In genomic region chr11:62575837-62576236, GRCh38 we compare ENCODE assay signal across 11 cellular contexts. TPM values are rescaled to one million over a fixed set of nuclear protein-coding genes. Genes with fewer than 3 reads are reported as not detected.
DNase-seq lines count a peak whose midpoint lies in the region; ATAC-seq and TF ChIP-seq lines count a peak whose summit lies in the region.
"Had no signal": no experiment of that assay in that cellular context is flagged by ENCODE, and none has a peak within 500 bp of the region (broad histone marks: within the 10 kb centered on the region; RNA-seq: fewer than 3 reads in every experiment).

No MANE protein-coding gene starts in this region.

- WGBS in stomach, 5 donors: 81 to 92% (median 84%) methylated on average over 14 of the region's 14 CpGs

- intact Hi-C loops in left lung (cut with DNase I) (no loop called here), stomach (cut with DNase I; ENCODE audit: low total_unique reads) (no loop called here)

- H3K9me3 Mint-ChIP-seq in T-helper 2 cell treated with Interferon-gamma antibody and Interleukin-4, amounts not matched to agents 5 μg/mL and 100 μg/mL, for 36 hours: no peaks in the 10 kb centered on the region
- H3K9me3 Mint-ChIP-seq in activated naive CD4-positive, alpha-beta T cell treated with anti-CD3 and anti-CD28 coated beads, Interleukin-2, amount 50 U/mL, for 72 hours: no peaks in the 10 kb centered on the region

- peak overlapping the region in 1 of 2 donors; percentile 68 for H3K4me3 ChIP-seq in left lung
- H3K4me3 ChIP-seq in stomach: peak overlapping the region in 2 of 4 donors; percentile 79 to 98
- H3K4me3 ChIP-seq: mucosa of descending colon had no signal

- TF ChIP-seq EP300 in stomach (IDR thresholded peaks at IDR 0.05): no peak

- H3K9me3 ChIP-seq in left lung (no peaks in the 10 kb centered on the region), stomach (no peaks in the 10 kb centered on the region)
- H3K9me3 ChIP-seq: mucosa of descending colon had no signal

- H3K4me1 ChIP-seq in left lung: peaks cover 18 to 56% of the 10 kb centered on the region in 2 donors
- peaks cover 26 to 54% (median 49%) of the 10 kb centered on the region in 4 donors for H3K4me1 ChIP-seq in stomach

- H3K27ac ChIP-seq in left lung: peak overlapping the region; percentile 88 to 95
- H3K27ac ChIP-seq in stomach: peak overlapping the region in 4 of 5 donors; percentile 91 to 95 (median 94)

- H3K27ac Mint-ChIP-seq in T-helper 2 cell treated with Interferon-gamma antibody and Interleukin-4, amounts not matched to agents 5 μg/mL and 100 μg/mL, for 36 hours: peak overlapping the region; percentile 81
- peak overlapping the region; percentile 99 to 100 for H3K27ac Mint-ChIP-seq in activated naive CD4-positive, alpha-beta T cell treated with anti-CD3 and anti-CD28 coated beads, Interleukin-2, amount 50 U/mL, for 72 hours

- ATAC-seq in activated naive CD4-positive, alpha-beta T cell treated with anti-CD3 and anti-CD28 coated beads, Interleukin-2, amount 50 U/mL, for 72 hours: no peak
- ATAC-seq in left lung (no peak), HG03460 (IDR thresholded peaks at IDR 0.05; ENCODE audit: unreplicated experiment) (no peak)

- no peak for TF ChIP-seq CTCF in left lung (IDR thresholded peaks at IDR 0.05)
- no peak for TF ChIP-seq CTCF in stomach (IDR thresholded peaks at IDR 0.05)

- no peak for TF ChIP-seq POLR2A in stomach (IDR thresholded peaks at IDR 0.05)

- no peaks in the 10 kb centered on the region for H3K27me3 Mint-ChIP-seq in T-helper 2 cell treated with Interferon-gamma antibody and Interleukin-4, amounts not matched to agents 5 μg/mL and 100 μg/mL, for 36 hours (ENCODE audit: low read depth)

- peaks cover 48% of the 10 kb centered on the region for H3K36me3 Mint-ChIP-seq in T-helper 2 cell treated with Interferon-gamma antibody and Interleukin-4, amounts not matched to agents 5 μg/mL and 100 μg/mL, for 36 hours (ENCODE audit: low read depth)
- H3K36me3 Mint-ChIP-seq in activated naive CD4-positive, alpha-beta T cell treated with anti-CD3 and anti-CD28 coated beads, Interleukin-2, amount 50 U/mL, for 72 hours: peaks cover 40 to 48% of the 10 kb centered on the region in 2 donors

- H3K36me3 ChIP-seq in left lung: peaks cover 5 to 64% of the 10 kb centered on the region in 2 donors
- peaks cover 26 to 69% (median 68%) of the 10 kb centered on the region in 4 donors for H3K36me3 ChIP-seq in stomach

- peaks cover 34% of the 10 kb centered on the region for H3K4me1 Mint-ChIP-seq in T-helper 2 cell treated with Interferon-gamma antibody and Interleukin-4, amounts not matched to agents 5 μg/mL and 100 μg/mL, for 36 hours (ENCODE audit: low read depth)

- H3K4me3 Mint-ChIP-seq in T-helper 2 cell treated with Interferon-gamma antibody and Interleukin-4, amounts not matched to agents 5 μg/mL and 100 μg/mL, for 36 hours: peak overlapping the region; percentile 76

- H3K27me3 ChIP-seq in left lung (no peaks in the 10 kb centered on the region), stomach (no peaks in the 10 kb centered on the region)

- no peak for DNase-seq in T-helper 2 cell treated with Interferon-gamma antibody and Interleukin-4, amounts not matched to agents 5 μg/mL and 100 μg/mL, for 36 hours (ENCODE audit: low spot score)
- DNase-seq in T-helper 2 cell (no peak), left lung (no peak), stomach (no peak), cerebellar nuclear complex (lab: John Stamatoyannopoulos, UW) (no peak), NCI-H774 (lab: John Stamatoyannopoulos, UW) (no peak)
- DNase-seq in activated naive CD4-positive, alpha-beta T cell treated with anti-CD3 and anti-CD28 coated beads, Interleukin-2, amount 50 U/mL, for 72 hours (ENCODE audit: low spot score in 2 of 2): no peak
- DNase-seq: activated CD8-positive, alpha-beta memory T cell treated with anti-CD3 and anti-CD28 coated beads, Interleukin-2, amount 50 U/mL, for 4 hours; NCI-H1436 treated with DMSO at 0.1 percent for 48 hours had no signal

RNA-seq across cellular contexts. Expression of gene EEF1G, which starts 2.1 kb away (rescaled TPM):
- total RNA-seq in activated naive CD4-positive, alpha-beta T cell treated with anti-CD3 and anti-CD28 coated beads, Interleukin-2, amount 50 U/mL, for 72 hours: 1,000 to 10,000 TPM; 1,622 to 2,023 TPM
- total RNA-seq in left lung (1,000 to 10,000 TPM in 1 of 2 donors, 100 to 1,000 TPM in 1; 973 to 1,076 TPM), stomach (1,000 to 10,000 TPM in 1 of 5 donors, 100 to 1,000 TPM in 4; 671 to 1,412 (median 779) TPM)
- polyA plus RNA-seq in stomach: 1,000 to 10,000 TPM; 1,415 to 1,760 (median 1,525) TPM

RNA-seq across cellular contexts. Expression of gene TUT1, which starts 15.5 kb away (rescaled TPM):
- total RNA-seq in activated naive CD4-positive, alpha-beta T cell treated with anti-CD3 and anti-CD28 coated beads, Interleukin-2, amount 50 U/mL, for 72 hours: 10 to 100 TPM; 31.8 to 34.9 TPM
- total RNA-seq in left lung (10 to 100 TPM; 12.6 to 19.8 TPM), stomach (10 to 100 TPM in 3 of 5 donors, 1 to 10 TPM in 2; 6.1 to 36.2 (median 12.3) TPM)
- 10 to 100 TPM; 13.3 to 18.9 (median 16.3) TPM for polyA plus RNA-seq in stomach

RNA-seq across cellular contexts. Expression of gene MTA2, which starts 25.8 kb away (rescaled TPM):
- total RNA-seq in activated naive CD4-positive, alpha-beta T cell treated with anti-CD3 and anti-CD28 coated beads, Interleukin-2, amount 50 U/mL, for 72 hours: 100 to 1,000 TPM; 180 to 259 TPM
- total RNA-seq in left lung (10 to 100 TPM; 67.1 to 86.0 TPM), stomach (100 to 1,000 TPM in 1 of 5 donors, 10 to 100 TPM in 4; 53.9 to 110 (median 85.3) TPM)
- 10 to 100 TPM; 32.8 to 44.6 (median 34.7) TPM for polyA plus RNA-seq in stomach

RNA-seq across cellular contexts. Expression of gene AHNAK, which starts 29.2 kb away (rescaled TPM):
- total RNA-seq in activated naive CD4-positive, alpha-beta T cell treated with anti-CD3 and anti-CD28 coated beads, Interleukin-2, amount 50 U/mL, for 72 hours: 10 to 100 TPM; 17.6 to 97.3 TPM
- total RNA-seq in left lung (100 to 1,000 TPM; 437 to 636 TPM), stomach (100 to 1,000 TPM; 550 to 693 (median 622) TPM)
- 10 to 100 TPM; 37.4 to 76.8 (median 60.3) TPM for polyA plus RNA-seq in stomach

RNA-seq across cellular contexts. Expression of gene EML3, which starts 36.7 kb away (rescaled TPM):
- 100 to 1,000 TPM; 104 to 141 TPM for total RNA-seq in activated naive CD4-positive, alpha-beta T cell treated with anti-CD3 and anti-CD28 coated beads, Interleukin-2, amount 50 U/mL, for 72 hours
- total RNA-seq in left lung (10 to 100 TPM; 61.5 to 82.5 TPM), stomach (100 to 1,000 TPM in 1 of 5 donors, 10 to 100 TPM in 4; 24.4 to 112 (median 51.8) TPM)
- polyA plus RNA-seq in stomach: 10 to 100 TPM; 68.1 to 71.3 (median 69.2) TPM
